ENCODE assay signal across 8 cellular contexts in the genomic region with DNA sequence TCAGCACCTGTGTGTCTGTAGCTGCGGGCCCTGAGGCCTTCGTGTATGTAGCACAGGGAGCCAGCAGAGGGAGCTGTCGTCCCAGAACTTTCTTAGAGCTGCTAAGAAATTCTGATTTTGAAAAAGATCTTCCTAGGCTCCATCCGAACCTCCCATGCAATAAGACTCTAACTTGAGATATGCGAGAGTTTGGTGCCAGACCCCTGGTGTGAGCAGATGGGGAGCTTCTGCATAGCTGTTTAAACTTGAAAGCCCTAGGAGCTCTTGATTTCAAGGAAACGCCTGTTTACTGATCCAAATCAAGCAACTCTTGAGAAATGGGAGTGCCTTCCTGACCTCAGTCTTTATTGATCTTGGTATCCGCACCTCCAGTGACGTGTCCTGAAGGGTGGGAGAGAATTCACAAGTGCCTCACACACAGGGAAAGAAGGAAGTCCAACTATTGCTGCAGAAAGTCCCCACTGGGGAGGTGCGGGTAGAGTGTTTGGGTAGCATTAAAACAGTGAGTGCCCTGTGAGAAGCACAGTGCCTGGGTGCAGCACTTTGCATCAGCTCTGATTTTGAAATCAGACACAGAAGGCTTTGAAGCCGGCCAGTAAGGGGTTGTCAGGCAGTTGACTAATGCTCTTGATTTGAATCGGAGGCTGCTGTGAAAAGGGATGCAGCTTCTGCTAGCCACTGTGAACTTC.
DNase-seq lines count a peak whose midpoint lies in the region; ATAC-seq and TF ChIP-seq lines count a peak whose summit lies in the region.

No MANE protein-coding gene starts in this region.

- H3K27ac ChIP-seq in CD8-positive, alpha-beta T cell (ENCODE audit: low read depth, low read length), result no peak overlapping the region
- H3K27ac ChIP-seq in OCI-LY3 (ENCODE audit: low read length) (peak overlapping the region; percentile 17), epithelial cell of prostate (peak overlapping the region; percentile 59)

- no peaks in the 10 kb centered on the region for H4K20me1 ChIP-seq in OCI-LY3 (ENCODE audit: insufficient read depth, low read length)

- peak overlapping the region; percentile 14 for H3K9ac ChIP-seq in OCI-LY3 (ENCODE audit: low read length)

- no peaks in the 10 kb centered on the region for H3K27me3 ChIP-seq in CD8-positive, alpha-beta T cell (ENCODE audit: insufficient read depth, low read length)
- no peaks in the 10 kb centered on the region for H3K27me3 ChIP-seq in OCI-LY3 (ENCODE audit: low read depth, low read length)

- CTCF ChIA-PET in CD8-positive, alpha-beta T cell (lab: Charles Lee), result interaction anchor here (0.6 to 7.5 kb wide), 45 partner anchors 9 to 647 kb away, joined by 3 to 137 read pairs (median 5); partner anchors contain the start of gene STRIP2

- no peaks in the 10 kb centered on the region for H3K9me3 ChIP-seq in CD8-positive, alpha-beta T cell (ENCODE audit: low read length)
- no peaks in the 10 kb centered on the region for H3K9me3 ChIP-seq in OCI-LY3 (ENCODE audit: insufficient read depth, low read length)

- POLR2A ChIA-PET in CD8-positive, alpha-beta T cell (lab: Charles Lee), result interaction anchor here (0.7 to 1.1 kb wide), 2 partner anchors 12 to 265 kb away, joined by 3 to 4 read pairs; no protein-coding TSS in a partner anchor

- no peaks in the 10 kb centered on the region for H3K9me3 Mint-ChIP-seq in CD8-positive, alpha-beta T cell

- H3K4me1 Mint-ChIP-seq in CD8-positive, alpha-beta T cell (ENCODE audit: low read depth), result peaks cover 13% of the 10 kb centered on the region

- intact Hi-C loops in CD8-positive, alpha-beta T cell (cut with DNase I, micrococcal nuclease), result loop anchor here (1.0 to 5.0 kb wide), 6 partner anchors 104 to 1436 kb away; no protein-coding TSS in a partner anchor

- H3K36me3 ChIP-seq in CD8-positive, alpha-beta T cell (ENCODE audit: insufficient read depth, low read length), result no peaks in the 10 kb centered on the region
- no peaks in the 10 kb centered on the region for H3K36me3 ChIP-seq in OCI-LY3 (replicated peaks; ENCODE audit: low read depth, low read length)

- H3K36me3 Mint-ChIP-seq in CD8-positive, alpha-beta T cell, result peaks cover 3% of the 10 kb centered on the region

- H3K4me3 ChIP-seq in CD8-positive, alpha-beta T cell (ENCODE audit: low read depth, low read length), result no peak overlapping the region
- peak overlapping the region; percentile 67 for H3K4me3 ChIP-seq in OCI-LY3 (ENCODE audit: low read length)

- H3K79me2 ChIP-seq in OCI-LY3 (ENCODE audit: low read length), result no peaks in the 10 kb centered on the region

- no peak overlapping the region for H3K27ac Mint-ChIP-seq in CD8-positive, alpha-beta T cell

- H3K4me2 ChIP-seq in OCI-LY3 (ENCODE audit: low read length), result peak overlapping the region; percentile 75

- H3K27me3 Mint-ChIP-seq in CD8-positive, alpha-beta T cell (ENCODE audit: low read depth), result no peaks in the 10 kb centered on the region

- ATAC-seq in CD8-positive, alpha-beta T cell, result peak; percentile 88
- peak; percentile 66 for ATAC-seq in GM19463 (IDR thresholded peaks at IDR 0.05; ENCODE audit: unreplicated experiment)

- TF ChIP-seq CTCF in CD8-positive, alpha-beta T cell (IDR thresholded peaks at IDR 0.05), result peak; percentile 69
- TF ChIP-seq CTCF in OCI-LY3 (IDR thresholded peaks at IDR 0.05; ENCODE audit: low read depth, low read length), result peak; percentile 92

- H2AFZ ChIP-seq in OCI-LY3 (ENCODE audit: low read depth, low read length), result peak overlapping the region; percentile 48

- H3K4me3 Mint-ChIP-seq in CD8-positive, alpha-beta T cell, result peak overlapping the region; percentile 20

- peak; percentile 40 to 79 (median 68) for DNase-seq in CD8-positive, alpha-beta T cell
- DNase-seq in HPDE6-E6E7 (ENCODE audit: extremely low spot score) (peak; percentile 64), activated T-cell treated with anti-CD3 and anti-CD28 coated beads for 1 hour (ENCODE audit: low read depth) (peak; percentile 63), epithelial cell of prostate (ENCODE audit: low read depth, low spot score) (peak; percentile 56), mucosa of gallbladder (ENCODE audit: low spot score) (peak; percentile 82)
- DNase-seq in stimulated activated CD8-positive, alpha-beta memory T cell treated with anti-CD3 and anti-CD28 coated beads, Interleukin-4, amount 100 ng/mL, for 1 hour (ENCODE audit: low read depth in 2 of 2, low spot score in 1 of 2), result peak; percentile 23 to 41

- H3K4me1 ChIP-seq in CD8-positive, alpha-beta T cell (ENCODE audit: insufficient read depth, low read length), result no peaks in the 10 kb centered on the region
- H3K4me1 ChIP-seq in OCI-LY3 (ENCODE audit: low read length), result peaks cover 30% of the 10 kb centered on the region

Comparison
In these comparisons a context has a peak if more than half of its experiments do, and no peak if none do; other contexts are left out.
1. DNase-seq: peak in every context shown above with its lines; median percentile 82 in mucosa of gallbladder; 68 in CD8-positive, alpha-beta T cell; 64 in HPDE6-E6E7; 63 in activated T-cell treated with anti-CD3 and anti-CD28 coated beads for 1 hour; 56 in epithelial cell of prostate; 32 in stimulated activated CD8-positive, alpha-beta memory T cell treated with anti-CD3 and anti-CD28 coated beads, Interleukin-4, amount 100 ng/mL, for 1 hour.